Comparison of ENCODE assay signal across 20 cellular contexts in the genomic region with DNA sequence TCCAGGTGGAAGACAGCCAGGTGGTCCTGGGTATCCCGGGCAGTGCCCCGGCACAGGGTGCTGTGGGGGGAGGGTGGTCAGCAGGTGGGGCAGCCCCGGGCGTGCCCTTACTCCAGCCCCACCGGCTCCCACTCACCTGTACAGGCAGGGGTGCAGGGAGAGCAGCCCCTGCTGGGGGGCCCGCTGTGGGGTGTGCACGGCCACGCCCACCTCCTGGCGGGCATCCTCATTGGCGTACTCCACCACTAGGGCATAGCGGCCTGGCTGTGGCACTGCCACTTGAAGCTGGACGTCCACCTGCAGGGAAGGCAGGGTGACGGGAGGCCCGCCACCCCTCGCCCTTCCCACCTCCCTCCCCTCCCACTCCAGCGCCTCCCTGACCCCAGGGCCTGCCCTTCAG. TPM values are rescaled to one million over a fixed set of nuclear protein-coding genes. Genes with fewer than 3 reads are reported as not detected.
DNase-seq lines count a peak whose midpoint lies in the region; ATAC-seq and TF ChIP-seq lines count a peak whose summit lies in the region.
"Had no signal": no experiment of that assay in that cellular context is flagged by ENCODE, and none has a peak within 500 bp of the region (broad histone marks: within the 10 kb centered on the region; RNA-seq: fewer than 3 reads in every experiment).

No MANE protein-coding gene starts in this region.

- H3K9me3 Mint-ChIP-seq in stimulated activated naive CD8-positive, alpha-beta T cell treated with anti-CD3 and anti-CD28 coated beads, Interleukin-15, amount 100 ng/mL, for 72 hours: no peaks in the 10 kb centered on the region
- no peaks in the 10 kb centered on the region for H3K9me3 Mint-ChIP-seq in neural crest cell
- H3K9me3 Mint-ChIP-seq: CD4-positive, alpha-beta T cell; IgD-negative memory B cell had no signal

- no peak overlapping the region for H3K27ac ChIP-seq in left ventricle myocardium inferior (replicated peaks)
- no peak overlapping the region for H3K27ac ChIP-seq in lower lobe of right lung
- H3K27ac ChIP-seq: 22Rv1, A549, C4-2B had no signal

- no peak overlapping the region for H3K4me3 Mint-ChIP-seq in stimulated activated naive CD8-positive, alpha-beta T cell treated with anti-CD3 and anti-CD28 coated beads, Interleukin-15, amount 100 ng/mL, for 72 hours
- H3K4me3 Mint-ChIP-seq in neural crest cell: no peak overlapping the region
- H3K4me3 Mint-ChIP-seq: CD4-positive, alpha-beta T cell; IgD-negative memory B cell had no signal

- H3K4me1 Mint-ChIP-seq in stimulated activated naive CD8-positive, alpha-beta T cell treated with anti-CD3 and anti-CD28 coated beads, Interleukin-15, amount 100 ng/mL, for 72 hours: peaks cover 6% of the 10 kb centered on the region
- no peaks in the 10 kb centered on the region for H3K4me1 Mint-ChIP-seq in neural crest cell

- no peak overlapping the region for H3K4me3 ChIP-seq in left ventricle myocardium inferior
- no peak overlapping the region for H3K4me3 ChIP-seq in lower lobe of right lung
- H3K4me3 ChIP-seq: A549, GM12878 had no signal

- H3K36me3 Mint-ChIP-seq in neural crest cell (ENCODE audit: low read depth): no peaks in the 10 kb centered on the region
- H3K36me3 Mint-ChIP-seq: IgD-negative memory B cell had no signal

- TF ChIP-seq CTCF in left ventricle myocardium inferior (IDR thresholded peaks at IDR 0.05; ENCODE audit: borderline replicate concordance) (no peak), neural crest cell (conservative IDR thresholded peaks at IDR 0.05) (no peak), lower lobe of right lung (IDR thresholded peaks at IDR 0.05) (no peak)

- H3K36me3 ChIP-seq in left ventricle myocardium inferior (peaks cover 90% of the 10 kb centered on the region), lower lobe of right lung (peaks cover 85% of the 10 kb centered on the region)

- peaks cover 18% of the 10 kb centered on the region for H3K27me3 Mint-ChIP-seq in stimulated activated naive CD8-positive, alpha-beta T cell treated with anti-CD3 and anti-CD28 coated beads, Interleukin-15, amount 100 ng/mL, for 72 hours
- H3K27me3 Mint-ChIP-seq in neural crest cell (ENCODE audit: low read depth): no peaks in the 10 kb centered on the region

- intact Hi-C loops in Right ventricle myocardium inferior (cut with DNase I): no loop called here
- intact Hi-C loops in left ventricle myocardium inferior (cut with micrococcal nuclease): no loop called here
- intact Hi-C loops in lower lobe of right lung (cut with DNase I): no loop called here

- no peak for ATAC-seq in Right ventricle myocardium inferior
- peak; percentile 19 for ATAC-seq in stimulated activated naive CD8-positive, alpha-beta T cell treated with anti-CD3 and anti-CD28 coated beads, Interleukin-15, amount 100 ng/mL, for 72 hours
- ATAC-seq in stimulated activated naive CD8-positive, alpha-beta T cell treated with anti-CD3 and anti-CD28 coated beads, Interleukin-15, Interleukin-2, amounts not matched to agents 100 U/mL and 50 U/mL, for 24 hours: no peak
- no peak for ATAC-seq in lower lobe of right lung
- ATAC-seq: A549, GM12878, HCT116 had no signal

- H3K27ac Mint-ChIP-seq in stimulated activated naive CD8-positive, alpha-beta T cell treated with anti-CD3 and anti-CD28 coated beads, Interleukin-15, amount 100 ng/mL, for 72 hours: peak overlapping the region in 1 of 2 donors; percentile 19
- peak overlapping the region; percentile 57 for H3K27ac Mint-ChIP-seq in neural crest cell (ENCODE audit: unreplicated experiment)
- H3K27ac Mint-ChIP-seq: CD4-positive, alpha-beta T cell; IgD-negative memory B cell had no signal

- H3K9me3 ChIP-seq in left ventricle myocardium inferior (replicated peaks) (no peaks in the 10 kb centered on the region), lower lobe of right lung (no peaks in the 10 kb centered on the region)
- H3K9me3 ChIP-seq: A549 had no signal

- H3K27me3 ChIP-seq in left ventricle myocardium inferior (ENCODE audit: low read depth) (no peaks in the 10 kb centered on the region), lower lobe of right lung (ENCODE audit: low read depth) (no peaks in the 10 kb centered on the region)

- DNase-seq in Right ventricle myocardium inferior (ENCODE audit: missing footprints) (peak; percentile 55), left ventricle myocardium inferior (no peak), neural crest cell (ENCODE audit: low read depth, low spot score) (no peak), lower lobe of right lung (no peak)
- DNase-seq in stimulated activated naive CD8-positive, alpha-beta T cell treated with anti-CD3 and anti-CD28 coated beads, Interleukin-15, amount 100 ng/mL, for 72 hours: no peak
- DNase-seq in stimulated activated naive CD8-positive, alpha-beta T cell treated with anti-CD3 and anti-CD28 coated beads, Interleukin-15, Interleukin-2, amounts not matched to agents 100 U/mL and 50 U/mL, for 24 hours: no peak
- no peak for DNase-seq in stimulated activated naive CD4-positive, alpha-beta T cell treated with Interleukin-2 at 50 U/mL for 16 hours (lab: John Stamatoyannopoulos, UW)
- DNase-seq: AML-193; CD4-positive, alpha-beta T cell; DMS53; DND-41; EL; GOT3; H7 had no signal

- no peaks in the 10 kb centered on the region for H3K4me1 ChIP-seq in left ventricle myocardium inferior
- no peaks in the 10 kb centered on the region for H3K4me1 ChIP-seq in lower lobe of right lung
- H3K4me1 ChIP-seq: A549 had no signal

RNA-seq across cellular contexts. Expression of a gene that starts 29.6 kb away (rescaled TPM):
- total RNA-seq in Right ventricle myocardium inferior: 73.9 TPM
- 70.5 TPM for total RNA-seq in left ventricle myocardium inferior
- total RNA-seq in neural crest cell: 90.4 and 98.8 TPM in 2 replicates
- total RNA-seq in lower lobe of right lung: 63.9 TPM

RNA-seq across cellular contexts. Expression of a gene that starts 34.7 kb away (rescaled TPM):
- total RNA-seq in Right ventricle myocardium inferior (89.3 TPM), left ventricle myocardium inferior (70.9 TPM), neural crest cell (35.0 and 38.8 TPM in 2 replicates), lower lobe of right lung (282 TPM)

RNA-seq across cellular contexts. Expression of a gene that starts 54.5 kb away (rescaled TPM):
- 782 TPM for total RNA-seq in Right ventricle myocardium inferior
- total RNA-seq in left ventricle myocardium inferior: 661 TPM
- total RNA-seq in neural crest cell: 1,298 and 1,312 TPM in 2 replicates
- total RNA-seq in lower lobe of right lung: 1,104 TPM
